In genomic region chr15:92879949-92880725, GRCh38 we compare ENCODE assay signal across 9 cellular contexts. TPM values are rescaled to one million over a fixed set of nuclear protein-coding genes. Genes with fewer than 3 reads are reported as not detected.
DNase-seq lines count a peak whose midpoint lies in the region; TF ChIP-seq lines count a peak whose summit lies in the region.
"Had no signal": no experiment of that assay in that cellular context is flagged by ENCODE, and none has a peak within 500 bp of the region (broad histone marks: within the 10 kb centered on the region; RNA-seq: fewer than 3 reads in every experiment).

No MANE protein-coding gene starts in this region.

- 0 out of 2 replicates have a peak, but pooled peaks cover 4% of the 10 kb centered on the region for H3F3A ChIP-seq in MM.1S (ENCODE audit: insufficient read depth, low read length)

- no peaks in the 10 kb centered on the region for H3K27me3 ChIP-seq in MM.1S (replicated peaks; ENCODE audit: insufficient read depth, low read length)
- H3K27me3 ChIP-seq in breast epithelium = no peaks in the 10 kb centered on the region
- no peaks in the 10 kb centered on the region for H3K27me3 ChIP-seq in neuronal stem cell (ENCODE audit: control insufficient read depth in 3 of 3, insufficient read depth in 3 of 3, low read depth in 1 of 3, low read length in 3 of 3)
- H3K27me3 ChIP-seq in adrenal gland = no peaks in the 10 kb centered on the region

- no peaks in the 10 kb centered on the region for H3K9me2 ChIP-seq in MM.1S (replicated peaks; ENCODE audit: insufficient read depth, low read length)

- H3K9me3 ChIP-seq in MM.1S (replicated peaks; ENCODE audit: insufficient read depth, low read length) = no peaks in the 10 kb centered on the region
- H3K9me3 ChIP-seq in breast epithelium = no peaks in the 10 kb centered on the region
- H3K9me3 ChIP-seq in neuronal stem cell (replicated peaks in 1 of 2; ENCODE audit: control insufficient read depth in 2 of 2, insufficient read depth in 1 of 2, low read depth in 1 of 2, low read length in 2 of 2) = no peaks in the 10 kb centered on the region
- no peaks in the 10 kb centered on the region for H3K9me3 ChIP-seq in adrenal gland (replicated peaks in 1 of 3)

- H2AFZ ChIP-seq in MM.1S (ENCODE audit: low read length) (peak overlapping the region; percentile 45; the same call in 1 of the 2 replicates), neuronal stem cell (ENCODE audit: low read length) (peak overlapping the region; percentile 39)

- H3K9ac ChIP-seq in MM.1S (ENCODE audit: low read length) (no peak overlapping the region), neuronal stem cell (ENCODE audit: low read depth, low read length, poor library complexity) (no peak overlapping the region)

- H3K23ac ChIP-seq in neuronal stem cell (ENCODE audit: low read depth, low read length, poor library complexity) = no peak overlapping the region

- TF ChIP-seq CTCF in C4-2B (conservative IDR thresholded peaks at IDR 0.05) (no peak), MM.1S (IDR thresholded peaks at IDR 0.05; ENCODE audit: low read length) (no peak), breast epithelium (IDR thresholded peaks at IDR 0.05) (no peak), adrenal gland (IDR thresholded peaks at IDR 0.05) (no peak)

- H3K4me3 ChIP-seq in MM.1S (ENCODE audit: low read length) (no peak overlapping the region), breast epithelium (no peak overlapping the region), neuronal stem cell (ENCODE audit: low read length in 2 of 2) (no peak overlapping the region), adrenal gland (no peak overlapping the region)

- H3K79me2 ChIP-seq in MM.1S (ENCODE audit: low read length) = peaks cover 22% of the 10 kb centered on the region

- H4K20me1 ChIP-seq in MM.1S (ENCODE audit: insufficient read depth, low read length) = peaks cover 2% of the 10 kb centered on the region; the same call in 1 of the 2 replicates

- H4K91ac ChIP-seq in neuronal stem cell (ENCODE audit: low read depth, low read length, poor library complexity) = no peak overlapping the region

- WGBS in neuronal stem cell (ENCODE audit: extremely low coverage in 2 of 2, insufficient read length in 2 of 2, insufficient replicate concordance in 1 of 2), 2 donors = no CpG with 5 or more reads among the region's 7 CpGs
- WGBS in adrenal gland, 4 donors = 92 to 96% (median 95%) methylated on average over 7 of the region's 7 CpGs

- H2BK5ac ChIP-seq in neuronal stem cell (ENCODE audit: low read length) = no peak overlapping the region

- no peak for TF ChIP-seq POLR2A in breast epithelium (IDR thresholded peaks at IDR 0.05)
- TF ChIP-seq POLR2A in adrenal gland (IDR thresholded peaks at IDR 0.05) = no peak

- intact Hi-C loops in breast epithelium (cut with DNase I; ENCODE audit: low total_unique reads) = no loop called here
- intact Hi-C loops in adrenal gland (cut with DNase I) = loop anchor here (5.0 to 10.0 kb wide), 3 partner anchors 48 to 68 kb away; no protein-coding TSS in a partner anchor

- DNase-seq in MM.1S = no peak
- no peak for DNase-seq in breast epithelium (ENCODE audit: low spot score in 2 of 2)
- DNase-seq in neuronal stem cell (ENCODE audit: low spot score) = no peak
- DNase-seq in putamen (ENCODE audit: low spot score) = no peak
- DNase-seq in NCI-H2196 treated with DMSO at 0.1 percent for 48 hours (lab: John Stamatoyannopoulos, UW; ENCODE audit: unreplicated experiment) = no peak
- DNase-seq in effector CD4-positive, alpha-beta T cell = no peak
- no peak for DNase-seq in adrenal gland
- DNase-seq: NCI-H2171 had no signal

- H3K18ac ChIP-seq in neuronal stem cell (ENCODE audit: low read length) = no peak overlapping the region

- H3K36me3 ChIP-seq in MM.1S (replicated peaks; ENCODE audit: insufficient read depth, low read length) (0 out of 2 replicates have a peak, but pooled peaks cover 3% of the 10 kb centered on the region), breast epithelium (no peaks in the 10 kb centered on the region), neuronal stem cell (replicated peaks in 1 of 2; ENCODE audit: control insufficient read depth in 2 of 2, insufficient read depth in 2 of 2, low read length in 2 of 2) (peaks cover 0 to 17% of the 10 kb centered on the region in 2 donors), adrenal gland (replicated peaks in 1 of 2) (no peaks in the 10 kb centered on the region)

- H3K4ac ChIP-seq in neuronal stem cell (ENCODE audit: low read length) = no peak overlapping the region

- H3K14ac ChIP-seq in neuronal stem cell (ENCODE audit: low read length) = no peak overlapping the region

- no peak overlapping the region for H2AK5ac ChIP-seq in neuronal stem cell (ENCODE audit: low read depth, low read length)

- no peaks in the 10 kb centered on the region for H3K79me1 ChIP-seq in neuronal stem cell (ENCODE audit: low read depth, low read length)

- H3K4me2 ChIP-seq in MM.1S (ENCODE audit: low read depth, low read length) = no peak overlapping the region
- H3K4me2 ChIP-seq in neuronal stem cell (ENCODE audit: insufficient read depth, low read length, poor library complexity, severe bottlenecking) = no peak overlapping the region

- H4K8ac ChIP-seq in neuronal stem cell (ENCODE audit: low read depth, low read length) = no peak overlapping the region

- H3K4me1 ChIP-seq in MM.1S (ENCODE audit: low read length) = peaks cover 18% of the 10 kb centered on the region
- peaks cover 5 to 6% of the 10 kb centered on the region in 2 donors for H3K4me1 ChIP-seq in breast epithelium
- peaks cover 18 to 21% of the 10 kb centered on the region in 2 donors for H3K4me1 ChIP-seq in neuronal stem cell (ENCODE audit: control insufficient read depth in 2 of 2, insufficient read depth in 1 of 2, low read depth in 1 of 2, low read length in 2 of 2)
- H3K4me1 ChIP-seq in adrenal gland (replicated peaks in 1 of 2) = peaks cover 21 to 25% of the 10 kb centered on the region in 2 donors

- no peak overlapping the region for H2BK12ac ChIP-seq in neuronal stem cell (ENCODE audit: low read length)

- peak overlapping the region; percentile 97; the same call in 1 of the 2 replicates for H3K27ac ChIP-seq in C4-2B
- H3K27ac ChIP-seq in MM.1S (ENCODE audit: low read length) = no peak overlapping the region
- peak overlapping the region; percentile 100 for H3K27ac ChIP-seq in breast epithelium
- H3K27ac ChIP-seq in neuronal stem cell (replicated peaks; ENCODE audit: low read length) = peak overlapping the region; percentile 88
- peak overlapping the region in 2 of 5 donors; percentile 92 to 93 for H3K27ac ChIP-seq in adrenal gland

- no peak overlapping the region for H2BK120ac ChIP-seq in neuronal stem cell (ENCODE audit: low read depth, low read length)

- H2BK15ac ChIP-seq in neuronal stem cell (ENCODE audit: low read length) = no peak overlapping the region

RNA-seq across cellular contexts. Expression of gene CHD2, which starts 20.0 kb away (rescaled TPM):
- 100 to 1,000 TPM; 137 to 215 (median 197) TPM for total RNA-seq in breast epithelium
- polyA plus RNA-seq in neuronal stem cell (2013, experiment 1 of 2) = 63.3 TPM
- polyA plus RNA-seq in neuronal stem cell (2013, experiment 2 of 2) = 62.8 TPM
- 100 to 1,000 TPM in 2 of 8 donors, 10 to 100 TPM in 6; 41.3 to 115 (median 83.1) TPM for total RNA-seq in adrenal gland
- 10 to 100 TPM; 40.1 to 60.2 (median 50.3) TPM for polyA plus RNA-seq in adrenal gland
